Comparison of ENCODE assay signal across 10 cellular contexts in genomic region chr2:174779361-174779928, GRCh38. TPM values are rescaled to one million over a fixed set of nuclear protein-coding genes. Genes with fewer than 3 reads are reported as not detected.
DNase-seq lines count a peak whose midpoint lies in the region; ATAC-seq and TF ChIP-seq lines count a peak whose summit lies in the region.
"Had no signal": no experiment of that assay in that cellular context is flagged by ENCODE, and none has a peak within 500 bp of the region (broad histone marks: within the 10 kb centered on the region; RNA-seq: fewer than 3 reads in every experiment).

No MANE protein-coding gene starts in this region.

- H3K27ac ChIP-seq in endodermal cell (ENCODE audit: low read depth, low read length), result no peak overlapping the region

- H3K9me3 Mint-ChIP-seq in endodermal cell, result no peaks in the 10 kb centered on the region
- H3K9me3 Mint-ChIP-seq: neural crest cell had no signal

- WGBS in endodermal cell (ENCODE audit: insufficient coverage in 1 of 2, insufficient read length in 1 of 2), 2 experiments, result 89% methylated on average over 3 to 5 of the region's 5 CpGs

- ATAC-seq in GM18909 (IDR thresholded peaks at IDR 0.05; ENCODE audit: poor library complexity, unreplicated experiment), result no peak

- H3K27ac Mint-ChIP-seq in endodermal cell, result peak overlapping the region; percentile 35

- no peak overlapping the region for H3K9ac ChIP-seq in endodermal cell (ENCODE audit: extremely low read depth, low read length, poor library complexity, severe bottlenecking)

- no peaks in the 10 kb centered on the region for H3K4me1 ChIP-seq in endodermal cell (ENCODE audit: control insufficient read depth, insufficient read depth, low read length)

- no peaks in the 10 kb centered on the region for H3K9me3 ChIP-seq in endodermal cell (ENCODE audit: control insufficient read depth, low read length)

- no peak overlapping the region for H3K4me3 Mint-ChIP-seq in endodermal cell
- H3K4me3 Mint-ChIP-seq: neural crest cell had no signal

- DNase-seq in A172 (ENCODE audit: low spot score), result peak; percentile 75
- peak; percentile 90 for DNase-seq in EH (ENCODE audit: low read depth)
- peak; percentile 83 for DNase-seq in RPMI7951 (ENCODE audit: low read depth)
- no peak for DNase-seq in endodermal cell
- DNase-seq in hypothalamus (lab: John Stamatoyannopoulos, UW), result no peak
- DNase-seq in NCI-H226, result no peak
- no peak for DNase-seq in midbrain (lab: John Stamatoyannopoulos, UW)
- DNase-seq: NCI-H1930 had no signal

- peaks cover 24% of the 10 kb centered on the region for H3K4me1 Mint-ChIP-seq in endodermal cell

- no peak for TF ChIP-seq CTCF in endodermal cell (conservative IDR thresholded peaks at IDR 0.05)

- no peaks in the 10 kb centered on the region for H3K36me3 Mint-ChIP-seq in endodermal cell (ENCODE audit: low read depth)

- no peaks in the 10 kb centered on the region for H3K27me3 Mint-ChIP-seq in endodermal cell (ENCODE audit: insufficient read depth)

- H3K27me3 ChIP-seq in endodermal cell (ENCODE audit: control insufficient read depth, insufficient read depth, low read length, poor library complexity, severe bottlenecking), result no peaks in the 10 kb centered on the region

- H3K4me3 ChIP-seq in endodermal cell (ENCODE audit: low read length), result no peak overlapping the region

- no peaks in the 10 kb centered on the region for H3K36me3 ChIP-seq in endodermal cell (ENCODE audit: control insufficient read depth, insufficient read depth, low read length)

RNA-seq across cellular contexts. Expression of gene CHRNA1, which starts 15.2 kb away (rescaled TPM):
- total RNA-seq in A172 (2014; rRNA removed; shearing (Covaris generic)), result not detected in 2 replicates
- 7.5 and 10.6 TPM in 2 replicates for total RNA-seq in RPMI7951 (2014; rRNA removed; shearing (Covaris generic))
- not detected for total RNA-seq in endodermal cell
- 1.1 TPM for polyA plus RNA-seq in endodermal cell (2013, experiment 1 of 2)
- polyA plus RNA-seq in endodermal cell (2013, experiment 2 of 2), result 2.0 TPM
- total RNA-seq: neural crest cell had no signal

Comparison
In these comparisons a context has a peak if more than half of its experiments do, and no peak if none do; other contexts are left out.
1. DNase-seq: peak in A172 (single experiment), EH (single experiment) and RPMI7951 (single experiment); none in endodermal cell (single experiment), hypothalamus (0 of 51), NCI-H226 (single experiment) and midbrain (single experiment).